ENCODE assay signal across 12 cellular contexts in genomic region chr3:47365213-47366153, GRCh38. TPM values are rescaled to one million over a fixed set of nuclear protein-coding genes. Genes with fewer than 3 reads are reported as not detected.
DNase-seq lines count a peak whose midpoint lies in the region; FAIRE-seq and TF ChIP-seq lines count a peak whose summit lies in the region.
"Had no signal": no experiment of that assay in that cellular context is flagged by ENCODE, and none has a peak within 500 bp of the region (broad histone marks: within the 10 kb centered on the region; RNA-seq: fewer than 3 reads in every experiment).

No MANE protein-coding gene starts in this region.

- peak overlapping the region; percentile 63 for H3K27ac ChIP-seq in VCaP

- FAIRE-seq in GM12891 (lab: Jason Lieb, UNC) = no peak

- no peak for TF ChIP-seq POLR2A in GM12891 (IDR thresholded peaks at IDR 0.05; ENCODE audit: low read depth, low read length)

- TF ChIP-seq CTCF in VCaP (conservative IDR thresholded peaks at IDR 0.05) (no peak), fibroblast of mammary gland (conservative IDR thresholded peaks at IDR 0.05; ENCODE audit: control insufficient read depth, insufficient read depth, low read depth, low read length) (no peak)

- DNase-seq in HCEC 1CT (peak; percentile 53), fibroblast of mammary gland (ENCODE audit: low read depth) (peak; percentile 85), stromal cell of bone marrow (ENCODE audit: low read depth) (peak; percentile 74), GM12891 (ENCODE audit: insufficient read length, low spot score) (no peak), SW 1271 (lab: John Stamatoyannopoulos, UW) (no peak), pons (ENCODE audit: low spot score) (no peak)
- DNase-seq: activated CD4-positive, alpha-beta T cell treated with anti-CD3 and anti-CD28 coated beads for 36 hours; effector memory CD8-positive, alpha-beta T cell; GOT3; SIG-M5 had no signal

- H3K4me3 ChIP-seq in fibroblast of mammary gland (ENCODE audit: control insufficient read depth, low read depth, low read length) = no peak overlapping the region
- H3K4me3 ChIP-seq: skin epidermis had no signal

TF ChIP-seq in GM12891, 5 proteins besides CTCF, POLR2A, EP300 and RAD21:
- TF ChIP-seq SPI1 (IDR thresholded peaks at IDR 0.05; ENCODE audit: low read depth, low read length) = no peak
- no peak for TF ChIP-seq POLR2AphosphoS5 (IDR thresholded peaks at IDR 0.05; ENCODE audit: low read depth, low read length)
- TF ChIP-seq PAX5 (IDR thresholded peaks at IDR 0.05; ENCODE audit: insufficient read depth, low read length, severe bottlenecking) = no peak
- no peak for TF ChIP-seq TAF1 (IDR thresholded peaks at IDR 0.05; ENCODE audit: low read depth, low read length)
- no peak for TF ChIP-seq POU2F2 (IDR thresholded peaks at IDR 0.05; ENCODE audit: low read depth, low read length)

RNA-seq across cellular contexts. Expression of gene PTPN23, which starts 15.3 kb away (rescaled TPM):
- 12.6 TPM for polyA plus RNA-seq in GM12891 (2012; ENCODE audit: low read depth, missing spikeins)

Comparison
In these comparisons a context has a peak if more than half of its experiments do, and no peak if none do; other contexts are left out.
1. DNase-seq: peak in HCEC 1CT (single experiment), fibroblast of mammary gland (single experiment) and stromal cell of bone marrow (single experiment); none in GM12891 (single experiment), SW 1271 (0 of 2) and pons (single experiment).